8 cellular contexts compared by ENCODE assay signal in genomic region chr15:68875377-68876116, GRCh38. TPM values are rescaled to one million over a fixed set of nuclear protein-coding genes. Genes with fewer than 3 reads are reported as not detected.
DNase-seq lines count a peak whose midpoint lies in the region; ATAC-seq and TF ChIP-seq lines count a peak whose summit lies in the region.

No MANE protein-coding gene starts in this region.

- H3K4me1 ChIP-seq in CD8-positive, alpha-beta memory T cell (ENCODE audit: insufficient read depth, low read length), result no peaks in the 10 kb centered on the region
- H3K4me1 ChIP-seq in endodermal cell (ENCODE audit: control insufficient read depth, insufficient read depth, low read length), result no peaks in the 10 kb centered on the region
- no peaks in the 10 kb centered on the region for H3K4me1 ChIP-seq in mesendoderm (ENCODE audit: control insufficient read depth, low read depth, low read length)

- ATAC-seq in activated CD8-positive, alpha-beta memory T cell treated with anti-CD3 and anti-CD28 coated beads, Interleukin-2, amount 10 ng/mL, durations not matched to agents 7 days and 5 days, result peak; percentile 82
- ATAC-seq in GM19397 (IDR thresholded peaks at IDR 0.05; ENCODE audit: unreplicated experiment), result no peak

- no peak overlapping the region for H2BK120ac ChIP-seq in mesendoderm (ENCODE audit: low read depth, low read length)

- no peak overlapping the region for H3K4ac ChIP-seq in mesendoderm (ENCODE audit: low read depth, low read length)

- H3K4me3 ChIP-seq in CD8-positive, alpha-beta memory T cell (ENCODE audit: low read length), result no peak overlapping the region
- H3K4me3 ChIP-seq in endodermal cell (ENCODE audit: low read length) (peak overlapping the region; percentile 78), mesendoderm (ENCODE audit: low read length) (peak overlapping the region; percentile 25)

- TF ChIP-seq CTCF in endodermal cell (conservative IDR thresholded peaks at IDR 0.05), result peak; percentile 95

- peak; percentile 72 to 92 (median 82) for DNase-seq in CD8-positive, alpha-beta memory T cell
- DNase-seq in HUDEP-2 (lab: John Stamatoyannopoulos, UW; ENCODE audit: unreplicated experiment in 76 of 76) (peak in 74 of 76 experiments; percentile 5 to 85 (median 70)), NOMO-1 treated with DMSO at 0.1 percent for 48 hours (lab: John Stamatoyannopoulos, UW; ENCODE audit: unreplicated experiment) (peak; percentile 78), endodermal cell (peak; percentile 98), mesendoderm (peak; percentile 95)
- peak; percentile 91 for DNase-seq in activated CD8-positive, alpha-beta memory T cell treated with anti-CD3 and anti-CD28 coated beads, Interleukin-2, amount 10 ng/mL, durations not matched to agents 7 days and 5 days
- peak; percentile 92 for DNase-seq in stimulated activated CD8-positive, alpha-beta memory T cell treated with anti-CD3 and anti-CD28 coated beads, Interleukin-12 subunit alpha, Interleukin-12 subunit beta, amount 100 ng/mL, for 1 hour (ENCODE audit: low read depth)

- H4K8ac ChIP-seq in mesendoderm (ENCODE audit: low read depth, low read length), result no peak overlapping the region

- WGBS in endodermal cell (ENCODE audit: insufficient coverage in 1 of 2, insufficient read length in 1 of 2), 2 experiments, result 1 to 2% methylated on average over 27 to 31 of the region's 31 CpGs
- no CpG with 5 or more reads among the region's 31 CpGs for WGBS in mesendoderm (ENCODE audit: extremely low coverage, insufficient coverage, low lambda C conversion rate)

- H3K27me3 ChIP-seq in CD8-positive, alpha-beta memory T cell (ENCODE audit: insufficient read depth, low read length, poor library complexity, severe bottlenecking), result peaks cover 8% of the 10 kb centered on the region
- H3K27me3 ChIP-seq in endodermal cell (ENCODE audit: control insufficient read depth, insufficient read depth, low read length, poor library complexity, severe bottlenecking), result no peaks in the 10 kb centered on the region
- H3K27me3 ChIP-seq in mesendoderm (ENCODE audit: insufficient read depth, low read length, poor library complexity), result no peaks in the 10 kb centered on the region

- H2BK5ac ChIP-seq in mesendoderm (ENCODE audit: low read length), result peak overlapping the region; percentile 71

- peak overlapping the region; percentile 85 for H3K4me2 ChIP-seq in mesendoderm (ENCODE audit: low read length)

- no peak overlapping the region for H2AK5ac ChIP-seq in mesendoderm (ENCODE audit: low read length)

- peak overlapping the region; percentile 81 for H3K56ac ChIP-seq in mesendoderm (ENCODE audit: low read length)

- H3K27ac Mint-ChIP-seq in CD8-positive, alpha-beta memory T cell, result peak overlapping the region in 1 of 8 donors; percentile 31
- H3K27ac Mint-ChIP-seq in activated CD8-positive, alpha-beta memory T cell treated with anti-CD3 and anti-CD28 coated beads, Interleukin-2, amount 10 ng/mL, durations not matched to agents 7 days and 5 days, result no peak overlapping the region
- peak overlapping the region; percentile 90 for H3K27ac Mint-ChIP-seq in endodermal cell

- no peaks in the 10 kb centered on the region for H3K79me1 ChIP-seq in mesendoderm (ENCODE audit: low read length)

- H4K5ac ChIP-seq in mesendoderm (ENCODE audit: low read length), result no peak overlapping the region

- peaks cover 4 to 5% (median 4%) of the 10 kb centered on the region in 3 donors for H3K4me1 Mint-ChIP-seq in CD8-positive, alpha-beta memory T cell
- H3K4me1 Mint-ChIP-seq in activated CD8-positive, alpha-beta memory T cell treated with anti-CD3 and anti-CD28 coated beads, Interleukin-2, amount 10 ng/mL, durations not matched to agents 7 days and 5 days, result peaks cover 4% of the 10 kb centered on the region
- H3K4me1 Mint-ChIP-seq in endodermal cell, result peaks cover 7% of the 10 kb centered on the region

- peaks cover 18 to 43% of the 10 kb centered on the region in 2 donors for H3K27me3 Mint-ChIP-seq in CD8-positive, alpha-beta memory T cell
- peaks cover 40% of the 10 kb centered on the region for H3K27me3 Mint-ChIP-seq in activated CD8-positive, alpha-beta memory T cell treated with anti-CD3 and anti-CD28 coated beads, Interleukin-2, amount 10 ng/mL, durations not matched to agents 7 days and 5 days
- no peaks in the 10 kb centered on the region for H3K27me3 Mint-ChIP-seq in endodermal cell (ENCODE audit: insufficient read depth)

- no peak overlapping the region for H3K18ac ChIP-seq in mesendoderm (ENCODE audit: low read length)

- CTCF ChIA-PET in CD8-positive, alpha-beta memory T cell (lab: Charles Lee), result interaction anchor here (0.7 to 4.4 kb wide), 34 partner anchors 8 to 349 kb away, joined by 3 to 44 read pairs (median 4); no protein-coding TSS in a partner anchor
- CTCF ChIA-PET in activated CD8-positive, alpha-beta memory T cell treated with anti-CD3 and anti-CD28 coated beads, Interleukin-2, amount 10 ng/mL, durations not matched to agents 7 days and 5 days (lab: Charles Lee), result interaction anchor here (0.6 to 3.8 kb wide), 41 partner anchors 8 to 351 kb away, joined by 3 to 41 read pairs (median 4); no protein-coding TSS in a partner anchor

- no peak overlapping the region for H2BK15ac ChIP-seq in mesendoderm (replicated peaks; ENCODE audit: low read depth)

- no peak overlapping the region for H3K27ac ChIP-seq in CD8-positive, alpha-beta memory T cell (ENCODE audit: low read depth, low read length)
- H3K27ac ChIP-seq in endodermal cell (ENCODE audit: low read depth, low read length) (no peak overlapping the region), mesendoderm (ENCODE audit: low read depth, low read length) (peak overlapping the region; percentile 37)

- H3K9me3 Mint-ChIP-seq in CD8-positive, alpha-beta memory T cell, result peaks cover 0 to 2% (median 0%) of the 10 kb centered on the region in 5 donors
- no peaks in the 10 kb centered on the region for H3K9me3 Mint-ChIP-seq in activated CD8-positive, alpha-beta memory T cell treated with anti-CD3 and anti-CD28 coated beads, Interleukin-2, amount 10 ng/mL, durations not matched to agents 7 days and 5 days (ENCODE audit: low read depth)
- no peaks in the 10 kb centered on the region for H3K9me3 Mint-ChIP-seq in endodermal cell

- H3K9ac ChIP-seq in endodermal cell (ENCODE audit: extremely low read depth, low read length, poor library complexity, severe bottlenecking) (peak overlapping the region; percentile 65), mesendoderm (ENCODE audit: low read length) (peak overlapping the region; percentile 57)

- POLR2A ChIA-PET in CD8-positive, alpha-beta memory T cell (lab: Charles Lee), result interaction anchor here (0.6 kb wide), 1 partner anchor 62 kb away, joined by 12 read pairs; no protein-coding TSS in a partner anchor

- no peaks in the 10 kb centered on the region for H3K36me3 Mint-ChIP-seq in CD8-positive, alpha-beta memory T cell
- no peaks in the 10 kb centered on the region for H3K36me3 Mint-ChIP-seq in activated CD8-positive, alpha-beta memory T cell treated with anti-CD3 and anti-CD28 coated beads, Interleukin-2, amount 10 ng/mL, durations not matched to agents 7 days and 5 days
- no peaks in the 10 kb centered on the region for H3K36me3 Mint-ChIP-seq in endodermal cell (ENCODE audit: low read depth)

- no peak overlapping the region for H3K23ac ChIP-seq in mesendoderm (ENCODE audit: low read length)

- H3K4me3 Mint-ChIP-seq in CD8-positive, alpha-beta memory T cell, result peak overlapping the region in 4 of 7 donors; percentile 16 to 79 (median 28)
- H3K4me3 Mint-ChIP-seq in activated CD8-positive, alpha-beta memory T cell treated with anti-CD3 and anti-CD28 coated beads, Interleukin-2, amount 10 ng/mL, durations not matched to agents 7 days and 5 days, result no peak overlapping the region
- peak overlapping the region; percentile 66 for H3K4me3 Mint-ChIP-seq in endodermal cell

- H3K36me3 ChIP-seq in CD8-positive, alpha-beta memory T cell (ENCODE audit: insufficient read depth, low read length), result no peaks in the 10 kb centered on the region
- no peaks in the 10 kb centered on the region for H3K36me3 ChIP-seq in endodermal cell (ENCODE audit: control insufficient read depth, insufficient read depth, low read length)
- H3K36me3 ChIP-seq in mesendoderm (ENCODE audit: control insufficient read depth, insufficient read depth, low read length), result no peaks in the 10 kb centered on the region

- no peaks in the 10 kb centered on the region for H3K79me2 ChIP-seq in mesendoderm (ENCODE audit: control insufficient read depth, insufficient read depth, low read length)

- H3K9me3 ChIP-seq in CD8-positive, alpha-beta memory T cell (ENCODE audit: low read length), result no peaks in the 10 kb centered on the region
- H3K9me3 ChIP-seq in endodermal cell (ENCODE audit: control insufficient read depth, low read length), result no peaks in the 10 kb centered on the region

RNA-seq across cellular contexts. Expression of gene SPESP1, which starts 54.8 kb away (rescaled TPM):
- 1 to 10 TPM in 1 of 2 experiments, under 1 TPM in 1; 0.86 to 1.0 TPM for total RNA-seq in CD8-positive, alpha-beta memory T cell
- polyA plus RNA-seq in CD8-positive, alpha-beta memory T cell, result 0.63 TPM
- under 1 TPM; 0.66 to 0.70 TPM for total RNA-seq in activated CD8-positive, alpha-beta memory T cell treated with anti-CD3 and anti-CD28 coated beads, Interleukin-2, amount 10 ng/mL, durations not matched to agents 7 days and 5 days
- total RNA-seq in endodermal cell, result not detected
- polyA plus RNA-seq in endodermal cell (2013, experiment 1 of 2), result not detected
- not detected for polyA plus RNA-seq in endodermal cell (2013, experiment 2 of 2)
- not detected for polyA plus RNA-seq in mesendoderm (2013, experiment 1 of 2)
- polyA plus RNA-seq in mesendoderm (2013, experiment 2 of 2), result not detected

RNA-seq across cellular contexts. Expression of gene ANP32A, which starts 54.9 kb away (rescaled TPM):
- total RNA-seq in CD8-positive, alpha-beta memory T cell, result 100 to 1,000 TPM; 233 to 237 TPM
- polyA plus RNA-seq in CD8-positive, alpha-beta memory T cell, result 94.6 TPM
- 100 to 1,000 TPM; 196 to 320 TPM for total RNA-seq in activated CD8-positive, alpha-beta memory T cell treated with anti-CD3 and anti-CD28 coated beads, Interleukin-2, amount 10 ng/mL, durations not matched to agents 7 days and 5 days
- 100 to 1,000 TPM; 346 to 385 TPM for total RNA-seq in endodermal cell
- 302 TPM for polyA plus RNA-seq in endodermal cell (2013, experiment 1 of 2)
- 289 TPM for polyA plus RNA-seq in endodermal cell (2013, experiment 2 of 2)
- 442 TPM for polyA plus RNA-seq in mesendoderm (2013, experiment 1 of 2)
- 440 TPM for polyA plus RNA-seq in mesendoderm (2013, experiment 2 of 2)
